Comparison of ENCODE assay signal across 12 cellular contexts in genomic region chr16:71885261-71885650, GRCh38. TPM values are rescaled to one million over a fixed set of nuclear protein-coding genes. Genes with fewer than 3 reads are reported as not detected.
DNase-seq lines count a peak whose midpoint lies in the region; ATAC-seq and TF ChIP-seq lines count a peak whose summit lies in the region.
"Had no signal": no experiment of that assay in that cellular context is flagged by ENCODE, and none has a peak within 500 bp of the region (broad histone marks: within the 10 kb centered on the region; RNA-seq: fewer than 3 reads in every experiment).

No MANE protein-coding gene starts in this region.

- no peaks in the 10 kb centered on the region for H3K36me3 ChIP-seq in BLaER1
- peaks cover under 1% of the 10 kb centered on the region for H3K36me3 ChIP-seq in lower lobe of right lung

- peaks cover 29% of the 10 kb centered on the region for H4K20me1 ChIP-seq in BLaER1

- peaks cover 12% of the 10 kb centered on the region for H3K36me3 Mint-ChIP-seq in activated B cell treated with CpG ODN at 0.5 μM for 24 hours (ENCODE audit: low read depth)

- H3K4me1 ChIP-seq in BLaER1: peaks cover 38% of the 10 kb centered on the region
- peaks cover 25% of the 10 kb centered on the region for H3K4me1 ChIP-seq in lower lobe of right lung

- H3K4me3 Mint-ChIP-seq in activated B cell treated with CpG ODN at 0.5 μM for 24 hours: peak overlapping the region; percentile 98

- H3K4me3 ChIP-seq in BLaER1 (no peak overlapping the region), lower lobe of right lung (no peak overlapping the region)

- no peaks in the 10 kb centered on the region for H3K27me3 Mint-ChIP-seq in activated B cell treated with CpG ODN at 0.5 μM for 24 hours

- ATAC-seq in activated B cell treated with CpG ODN at 0.5 μM for 24 hours (ENCODE audit: low read depth): no peak
- no peak for ATAC-seq in lower lobe of right lung
- ATAC-seq in GM18873 (IDR thresholded peaks at IDR 0.05; ENCODE audit: low FRiP score, unreplicated experiment): no peak
- ATAC-seq: Panc1 had no signal

- H3K27me3 ChIP-seq in BLaER1: no peaks in the 10 kb centered on the region
- H3K27me3 ChIP-seq in lower lobe of right lung (ENCODE audit: low read depth): no peaks in the 10 kb centered on the region

- H3K27ac ChIP-seq in BLaER1: no peak overlapping the region
- H3K27ac ChIP-seq in lower lobe of right lung: peak overlapping the region; percentile 90

- TF ChIP-seq CTCF in activated B cell treated with CpG ODN at 0.5 μM for 24 hours (IDR thresholded peaks at IDR 0.05) (no peak), lower lobe of right lung (IDR thresholded peaks at IDR 0.05) (no peak)

- DNase-seq in HT-29 (ENCODE audit: low spot score) (peak; percentile 31), activated B cell treated with CpG ODN at 0.5 μM for 24 hours (no peak), lower lobe of right lung (peak; percentile 56), NCI-H1694 (lab: John Stamatoyannopoulos, UW) (no peak), NCI-H446 (lab: John Stamatoyannopoulos, UW) (no peak), AG08395 (ENCODE audit: low spot score) (no peak)
- DNase-seq: DMS153; effector CD4-positive, alpha-beta T cell; stimulated activated CD8-positive, alpha-beta memory T cell treated with anti-CD3 and anti-CD28 coated beads, Interleukin-4, amount 100 ng/mL, for 48 hours had no signal

- H3K9me3 Mint-ChIP-seq in activated B cell treated with CpG ODN at 0.5 μM for 24 hours: no peaks in the 10 kb centered on the region

- intact Hi-C loops in activated B cell treated with CpG ODN at 0.5 μM for 24 hours (cut with micrococcal nuclease) (no loop called here), lower lobe of right lung (cut with DNase I) (no loop called here)

- peak overlapping the region; percentile 96 for H3K4me2 ChIP-seq in BLaER1

- peak overlapping the region; percentile 94 for H3K27ac Mint-ChIP-seq in activated B cell treated with CpG ODN at 0.5 μM for 24 hours

- H3K9me3 ChIP-seq in BLaER1 (no peaks in the 10 kb centered on the region), lower lobe of right lung (no peaks in the 10 kb centered on the region)

- POLR2A ChIA-PET in activated B cell treated with CpG ODN at 0.5 μM for 24 hours (lab: Charles Lee): interaction anchor here (0.7 to 5.8 kb wide), 5 partner anchors 9 to 1596 kb away, joined by 3 to 144 read pairs (median 24); partner anchors contain the start of genes AARS1, AP1G1 and IST1

- H3K9ac ChIP-seq in BLaER1: no peak overlapping the region

- CTCF ChIA-PET in activated B cell treated with CpG ODN at 0.5 μM for 24 hours (lab: Charles Lee): interaction anchor here (1.3 kb wide), 1 partner anchor 9 kb away, joined by 4 read pairs; no protein-coding TSS in a partner anchor

- H3K4me1 Mint-ChIP-seq in activated B cell treated with CpG ODN at 0.5 μM for 24 hours: peaks cover 43% of the 10 kb centered on the region

RNA-seq across cellular contexts. Expression of gene ZNF821, which starts 1.3 kb away (rescaled TPM):
- 7.4 and 10.8 TPM in 2 replicates for total RNA-seq in HT-29 (2014; rRNA removed; shearing (Covaris generic))
- total RNA-seq in activated B cell treated with CpG ODN at 0.5 μM for 24 hours (10.6 and 13.6 TPM in 2 replicates), lower lobe of right lung (8.2 TPM)

RNA-seq across cellular contexts. Expression of gene IST1, which starts 10.1 kb away (rescaled TPM):
- total RNA-seq in HT-29 (2014; rRNA removed; shearing (Covaris generic)): 115 and 136 TPM in 2 replicates
- total RNA-seq in activated B cell treated with CpG ODN at 0.5 μM for 24 hours: 199 and 206 TPM in 2 replicates
- 200 TPM for total RNA-seq in lower lobe of right lung

RNA-seq across cellular contexts. Expression of gene ATXN1L, which starts 39.5 kb away (rescaled TPM):
- 12.3 and 14.1 TPM in 2 replicates for total RNA-seq in HT-29 (2014; rRNA removed; shearing (Covaris generic))
- 24.9 and 28.3 TPM in 2 replicates for total RNA-seq in activated B cell treated with CpG ODN at 0.5 μM for 24 hours
- total RNA-seq in lower lobe of right lung: 29.7 TPM

Comparison
In these comparisons a context has a peak if more than half of its experiments do, and no peak if none do; other contexts are left out.
1. DNase-seq: peak in HT-29 (single experiment) and lower lobe of right lung (single experiment); none in activated B cell treated with CpG ODN at 0.5 μM for 24 hours (single experiment), NCI-H1694 (single experiment), NCI-H446 (0 of 2) and AG08395 (single experiment).